3 cellular contexts compared by ENCODE assay signal in genomic region chr17:45292696-45293412, GRCh38.
TF ChIP-seq lines count a peak whose summit lies in the region.

No MANE protein-coding gene starts in this region.

TF ChIP-seq in SK-N-SH, 30 proteins besides CTCF, POLR2A, EP300 and RAD21 (continued from another document):
- TF ChIP-seq USF2 (IDR thresholded peaks at IDR 0.05; ENCODE audit: borderline replicate concordance, low read depth, low read length) (no peak), ELF1 (IDR thresholded peaks at IDR 0.05) (no peak), NFIC (IDR thresholded peaks at IDR 0.05; ENCODE audit: borderline replicate concordance) (no peak), REST (IDR thresholded peaks at IDR 0.05; ENCODE audit: low read depth, low read length) (no peak), CHD2 (IDR thresholded peaks at IDR 0.05; ENCODE audit: low read length, partially characterized antibody) (no peak), SMC3 (IDR thresholded peaks at IDR 0.05; ENCODE audit: low read depth, low read length) (no peak), TAF1 (IDR thresholded peaks at IDR 0.05; ENCODE audit: borderline replicate concordance, low read depth, low read length) (no peak)

TF ChIP-seq in SK-N-SH treated with all-trans-retinoic acid at 6 μM for 48 hours, 23 proteins besides CTCF, POLR2A, EP300 and RAD21 (continued from another document):
- TF ChIP-seq, protein P1, sequence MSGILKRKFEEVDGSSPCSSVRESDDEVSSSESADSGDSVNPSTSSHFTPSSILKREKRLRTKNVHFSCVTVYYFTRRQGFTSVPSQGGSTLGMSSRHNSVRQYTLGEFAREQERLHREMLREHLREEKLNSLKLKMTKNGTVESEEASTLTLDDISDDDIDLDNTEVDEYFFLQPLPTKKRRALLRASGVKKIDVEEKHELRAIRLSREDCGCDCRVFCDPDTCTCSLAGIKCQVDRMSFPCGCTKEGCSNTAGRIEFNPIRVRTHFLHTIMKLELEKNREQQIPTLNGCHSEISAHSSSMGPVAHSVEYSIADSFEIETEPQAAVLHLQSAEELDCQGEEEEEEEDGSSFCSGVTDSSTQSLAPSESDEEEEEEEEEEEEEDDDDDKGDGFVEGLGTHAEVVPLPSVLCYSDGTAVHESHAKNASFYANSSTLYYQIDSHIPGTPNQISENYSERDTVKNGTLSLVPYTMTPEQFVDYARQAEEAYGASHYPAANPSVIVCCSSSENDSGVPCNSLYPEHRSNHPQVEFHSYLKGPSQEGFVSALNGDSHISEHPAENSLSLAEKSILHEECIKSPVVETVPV (CRISPR knock-in tag; IDR thresholded peaks at IDR 0.05), result no peak
- no peak for TF ChIP-seq TOX (CRISPR knock-in tag; IDR thresholded peaks at IDR 0.05; ENCODE audit: borderline replicate concordance)
- TF ChIP-seq ZNF70 (CRISPR knock-in tag; IDR thresholded peaks at IDR 0.05), result no peak
- no peak for TF ChIP-seq RARB (CRISPR knock-in tag; IDR thresholded peaks at IDR 0.05)
- TF ChIP-seq ZC3H10 (CRISPR knock-in tag; IDR thresholded peaks at IDR 0.05), result no peak
- TF ChIP-seq ZFP30 (CRISPR knock-in tag; IDR thresholded peaks at IDR 0.05), result no peak
- TF ChIP-seq ZNF8 (CRISPR knock-in tag; IDR thresholded peaks at IDR 0.05), result no peak
- TF ChIP-seq, protein P2, sequence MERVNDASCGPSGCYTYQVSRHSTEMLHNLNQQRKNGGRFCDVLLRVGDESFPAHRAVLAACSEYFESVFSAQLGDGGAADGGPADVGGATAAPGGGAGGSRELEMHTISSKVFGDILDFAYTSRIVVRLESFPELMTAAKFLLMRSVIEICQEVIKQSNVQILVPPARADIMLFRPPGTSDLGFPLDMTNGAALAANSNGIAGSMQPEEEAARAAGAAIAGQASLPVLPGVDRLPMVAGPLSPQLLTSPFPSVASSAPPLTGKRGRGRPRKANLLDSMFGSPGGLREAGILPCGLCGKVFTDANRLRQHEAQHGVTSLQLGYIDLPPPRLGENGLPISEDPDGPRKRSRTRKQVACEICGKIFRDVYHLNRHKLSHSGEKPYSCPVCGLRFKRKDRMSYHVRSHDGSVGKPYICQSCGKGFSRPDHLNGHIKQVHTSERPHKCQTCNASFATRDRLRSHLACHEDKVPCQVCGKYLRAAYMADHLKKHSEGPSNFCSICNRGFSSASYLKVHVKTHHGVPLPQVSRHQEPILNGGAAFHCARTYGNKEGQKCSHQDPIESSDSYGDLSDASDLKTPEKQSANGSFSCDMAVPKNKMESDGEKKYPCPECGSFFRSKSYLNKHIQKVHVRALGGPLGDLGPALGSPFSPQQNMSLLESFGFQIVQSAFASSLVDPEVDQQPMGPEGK (CRISPR knock-in tag; IDR thresholded peaks at IDR 0.05; ENCODE audit: borderline replicate concordance), result no peak
- no peak for TF ChIP-seq TSHZ2 (CRISPR knock-in tag; IDR thresholded peaks at IDR 0.05)
- TF ChIP-seq CSDC2 (CRISPR knock-in tag; IDR thresholded peaks at IDR 0.05), result no peak
- no peak for TF ChIP-seq ISL1 (CRISPR knock-in tag; IDR thresholded peaks at IDR 0.05)
- TF ChIP-seq BACH2 (CRISPR knock-in tag; IDR thresholded peaks at IDR 0.05; ENCODE audit: borderline replicate concordance), result no peak
- TF ChIP-seq OSR1 (CRISPR knock-in tag; IDR thresholded peaks at IDR 0.05), result no peak

TF ChIP-seq in liver, 16 proteins besides CTCF, POLR2A, EP300 and RAD21 (continued from another document):
- TF ChIP-seq HNF4G (IDR thresholded peaks at IDR 0.05), result no peak
